15 cellular contexts compared by ENCODE assay signal in genomic region chr6:48067148-48067709, GRCh38. TPM values are rescaled to one million over a fixed set of nuclear protein-coding genes. Genes with fewer than 3 reads are reported as not detected.
A peak's percentile ranks its signal among the peaks of the same experiment; 100 is the strongest.
DNase-seq lines count a peak whose midpoint lies in the region; TF ChIP-seq lines count a peak whose summit lies in the region.
"Had no signal": no experiment of that assay in that cellular context is flagged by ENCODE, and none has a peak within 500 bp of the region (broad histone marks: within the 10 kb centered on the region; RNA-seq: fewer than 3 reads in every experiment).

No MANE protein-coding gene starts in this region.

- DNase-seq in ELR (ENCODE audit: low read depth) (peak; percentile 8), NCI-H748 treated with DMSO at 0.1 percent for 48 hours (lab: John Stamatoyannopoulos, UW) (peak; percentile 28), hepatocyte (ENCODE audit: low spot score) (no peak), trophoblast cell (peak; percentile 45 to 86), esophagus muscularis mucosa (ENCODE audit: extremely low spot score) (no peak), HT-29 (ENCODE audit: low spot score) (no peak), NCI-H1105 treated with DMSO at 0.1 percent for 48 hours (lab: John Stamatoyannopoulos, UW) (no peak)
- DNase-seq: H7, NCI-H1436, NCI-H2081 treated with DMSO at 0.1 percent for 48 hours, NCI-H226, NCI-H526 treated with DMSO at 0.1 percent for 48 hours, SIG-M5 had no signal

- no peaks in the 10 kb centered on the region for H4K20me1 ChIP-seq in hepatocyte (ENCODE audit: insufficient read depth, poor library complexity, severe bottlenecking)
- H4K20me1 ChIP-seq: BLaER1 had no signal

- intact Hi-C loops in esophagus muscularis mucosa (cut with DNase I), result no loop called here

- H2AFZ ChIP-seq in hepatocyte, result no peak overlapping the region
- no peak overlapping the region for H2AFZ ChIP-seq in trophoblast cell (ENCODE audit: insufficient read depth, low read length, poor library complexity)

- H4K91ac ChIP-seq in trophoblast cell (ENCODE audit: low read depth, low read length), result no peak overlapping the region

- H3K27me3 ChIP-seq in hepatocyte (peaks cover 32% of the 10 kb centered on the region), trophoblast cell (ENCODE audit: insufficient read depth, low read length) (peaks cover 3% of the 10 kb centered on the region), esophagus muscularis mucosa (peaks cover 0 to 36% (median 0%) of the 10 kb centered on the region in 4 donors)

- H3K36me3 ChIP-seq in hepatocyte (replicated peaks; ENCODE audit: insufficient read depth, low read depth) (no peaks in the 10 kb centered on the region), trophoblast cell (ENCODE audit: control insufficient read depth in 1 of 2, insufficient read depth in 2 of 2, low read length in 2 of 2) (no peaks in the 10 kb centered on the region), esophagus muscularis mucosa (no peaks in the 10 kb centered on the region)
- H3K36me3 ChIP-seq: BLaER1 had no signal

- no peak for TF ChIP-seq EP300 in esophagus muscularis mucosa (IDR thresholded peaks at IDR 0.05)

- no peaks in the 10 kb centered on the region for H3K79me1 ChIP-seq in trophoblast cell (ENCODE audit: low read length)

- no peak overlapping the region for H4K12ac ChIP-seq in trophoblast cell (ENCODE audit: low read depth, low read length)

- no peaks in the 10 kb centered on the region for H3K79me2 ChIP-seq in hepatocyte
- no peaks in the 10 kb centered on the region for H3K79me2 ChIP-seq in trophoblast cell (ENCODE audit: control insufficient read depth, insufficient read depth, low read length, poor library complexity)

- H3K9me3 ChIP-seq in hepatocyte (ENCODE audit: low read depth) (no peaks in the 10 kb centered on the region), trophoblast cell (ENCODE audit: insufficient read depth, low read depth, low read length) (no peaks in the 10 kb centered on the region), esophagus muscularis mucosa (no peaks in the 10 kb centered on the region)
- H3K9me3 ChIP-seq: BLaER1 had no signal

- no peak overlapping the region for H3K9ac ChIP-seq in trophoblast cell (ENCODE audit: low read length)
- H3K9ac ChIP-seq: BLaER1 had no signal

- H3K23ac ChIP-seq in trophoblast cell (ENCODE audit: low read length), result no peak overlapping the region

- H3K14ac ChIP-seq in trophoblast cell (ENCODE audit: low read length), result no peak overlapping the region

- H3K27ac ChIP-seq in hepatocyte (no peak overlapping the region), trophoblast cell (ENCODE audit: low read depth, low read length) (no peak overlapping the region), esophagus muscularis mucosa (replicated peaks in 1 of 4) (no peak overlapping the region)
- H3K27ac ChIP-seq: BLaER1 had no signal

- no peak for TF ChIP-seq POLR2A in esophagus muscularis mucosa (IDR thresholded peaks at IDR 0.05; ENCODE audit: low read depth)

- H3K18ac ChIP-seq in trophoblast cell (ENCODE audit: low read length), result no peak overlapping the region

- H3K4me1 ChIP-seq in hepatocyte (ENCODE audit: insufficient read depth) (peaks cover 6% of the 10 kb centered on the region), trophoblast cell (ENCODE audit: control insufficient read depth in 1 of 2, insufficient read depth in 2 of 2, low read length in 2 of 2) (peaks cover 0 to 6% of the 10 kb centered on the region in 2 experiments), esophagus muscularis mucosa (peaks cover 13 to 18% (median 17%) of the 10 kb centered on the region in 4 donors)
- H3K4me1 ChIP-seq: BLaER1 had no signal

- H4K8ac ChIP-seq in trophoblast cell (ENCODE audit: low read depth, low read length), result no peak overlapping the region

- no peak overlapping the region for H3K4ac ChIP-seq in trophoblast cell (ENCODE audit: low read depth, low read length)

- H3K4me3 ChIP-seq in hepatocyte (no peak overlapping the region), trophoblast cell (ENCODE audit: low read depth, low read length) (no peak overlapping the region), esophagus muscularis mucosa (no peak overlapping the region)
- H3K4me3 ChIP-seq: BLaER1 had no signal

- 60% methylated on average over 3 of the region's 3 CpGs for WGBS in hepatocyte (ENCODE audit: low lambda C conversion rate, missing lambda C conversion rate)
- WGBS in trophoblast cell (ENCODE audit: extremely low coverage, insufficient coverage, insufficient read length), result no CpG with 5 or more reads among the region's 3 CpGs
- WGBS in esophagus muscularis mucosa, result 86% methylated on average over 3 of the region's 3 CpGs

- peak overlapping the region; percentile 93 for H3K4me2 ChIP-seq in hepatocyte
- H3K4me2 ChIP-seq in trophoblast cell (ENCODE audit: low read length), result no peak overlapping the region

- no peak overlapping the region for H2BK12ac ChIP-seq in trophoblast cell (ENCODE audit: low read length)

- H2BK5ac ChIP-seq in trophoblast cell (ENCODE audit: low read depth, low read length, poor library complexity), result no peak overlapping the region

- TF ChIP-seq CTCF in hepatocyte (IDR thresholded peaks at IDR 0.05; ENCODE audit: poor library complexity) (no peak), esophagus muscularis mucosa (IDR thresholded peaks at IDR 0.05) (no peak)

- no peak overlapping the region for H2AK5ac ChIP-seq in trophoblast cell (ENCODE audit: low read length)

- no peaks in the 10 kb centered on the region for H3K9me2 ChIP-seq in hepatocyte (replicated peaks; ENCODE audit: insufficient read depth)

- H2BK120ac ChIP-seq in trophoblast cell (ENCODE audit: insufficient read depth, low read length, poor library complexity), result no peak overlapping the region

RNA-seq across cellular contexts. Expression of gene PTCHD4, which starts 43.8 kb away (rescaled TPM):
- 2.3 and 2.9 TPM in 2 replicates for total RNA-seq in hepatocyte
- 0.64 and 1.3 TPM in 2 replicates for polyA plus RNA-seq in hepatocyte
- polyA plus RNA-seq in trophoblast cell (2013), result 7.5 and 8.1 TPM in 2 replicates
- total RNA-seq in esophagus muscularis mucosa, result 1 to 10 TPM in 3 of 4 donors, under 1 TPM in 1; 0.83 to 2.7 (median 1.5) TPM
- not detected in 2 replicates for total RNA-seq in HT-29 (2014; rRNA removed; shearing (Covaris generic))
- total RNA-seq: Daoy had no signal

Comparison
In these comparisons a context has a peak if more than half of its experiments do, and no peak if none do; other contexts are left out.
1. DNase-seq: peak in ELR (single experiment), NCI-H748 treated with DMSO at 0.1 percent for 48 hours (single experiment) and trophoblast cell (2 of 2); none in hepatocyte (single experiment), esophagus muscularis mucosa (single experiment), HT-29 (single experiment) and NCI-H1105 treated with DMSO at 0.1 percent for 48 hours (single experiment).